14 cellular contexts compared by ENCODE assay signal in genomic region chr7:121192834-121193233, GRCh38.
"Had no signal": no experiment of that assay in that cellular context is flagged by ENCODE, and none has a peak within 500 bp of the region (broad histone marks: within the 10 kb centered on the region; RNA-seq: fewer than 3 reads in every experiment).

No MANE protein-coding gene starts in this region.

- H3K4me3 ChIP-seq: body of pancreas, pancreas, right lobe of liver, thyroid gland had no signal

- H3K4me1 ChIP-seq: body of pancreas, pancreas, right lobe of liver, thyroid gland had no signal

- H3K36me3 Mint-ChIP-seq: activated naive CD4-positive, alpha-beta T cell treated with anti-CD3 and anti-CD28 coated beads, Interleukin-2, amount 50 U/mL, for 72 hours; natural killer cell had no signal

- H3K4me1 Mint-ChIP-seq: activated CD4-positive, alpha-beta T cell treated with anti-CD3 and anti-CD28 coated beads, Interleukin-2, amount 10 ng/mL, durations not matched to agents 7 days and 5 days; natural killer cell had no signal

- H3K9me3 ChIP-seq: body of pancreas, pancreas, right lobe of liver, thyroid gland had no signal

- H3K4me3 Mint-ChIP-seq: activated CD4-positive, alpha-beta T cell treated with anti-CD3 and anti-CD28 coated beads, Interleukin-2, amount 10 ng/mL, durations not matched to agents 7 days and 5 days; activated T-cell treated with anti-CD3 and anti-CD28 coated beads, Interleukin-2, amount 50 U/mL, for 72 hours; natural killer cell had no signal

- DNase-seq: activated CD4-positive, alpha-beta T cell treated with anti-CD3 and anti-CD28 coated beads, Interleukin-2, amount 10 ng/mL, durations not matched to agents 7 days and 5 days; activated CD8-positive, alpha-beta memory T cell treated with anti-CD3 and anti-CD28 coated beads, Interleukin-2, amount 50 U/mL, for 4 hours; activated gamma-delta T cell treated with Interleukin-2 at 50 U/mL for 16 hours; activated T-cell treated with anti-CD3 and anti-CD28 coated beads, Interleukin-2, amount 50 U/mL, for 72 hours; body of pancreas; mesenchymal stem cell; natural killer cell; pancreas; right lobe of liver; stimulated activated CD4-positive, alpha-beta T cell treated with anti-CD3 and anti-CD28 coated beads, Interleukin-4, amount 100 ng/mL, for 4 hours; stimulated activated naive CD4-positive, alpha-beta T cell; thyroid gland had no signal

- H3K36me3 ChIP-seq: pancreas, right lobe of liver, thyroid gland had no signal

- ATAC-seq: activated CD4-positive, CD25-positive, alpha-beta regulatory T cell treated with anti-CD3 and anti-CD28 coated beads, Interleukin-2, amount 50 U/mL, for 24 hours; activated naive CD4-positive, alpha-beta T cell treated with anti-CD3 and anti-CD28 coated beads, Interleukin-2, amount 50 U/mL, for 72 hours; activated T-cell treated with anti-CD3 and anti-CD28 coated beads, Interleukin-2, amount 50 U/mL, for 72 hours; body of pancreas; natural killer cell; pancreas; right lobe of liver had no signal

- FAIRE-seq: pancreas had no signal

- H3K27me3 ChIP-seq: body of pancreas, pancreas, right lobe of liver, thyroid gland had no signal

- H3K9me3 Mint-ChIP-seq: activated CD4-positive, alpha-beta T cell treated with anti-CD3 and anti-CD28 coated beads, Interleukin-2, amount 10 ng/mL, durations not matched to agents 7 days and 5 days; activated naive CD4-positive, alpha-beta T cell treated with anti-CD3 and anti-CD28 coated beads, Interleukin-2, amount 50 U/mL, for 72 hours had no signal

- H3K27me3 Mint-ChIP-seq: activated CD4-positive, alpha-beta T cell treated with anti-CD3 and anti-CD28 coated beads, Interleukin-2, amount 10 ng/mL, durations not matched to agents 7 days and 5 days had no signal

- H3K27ac ChIP-seq: body of pancreas, pancreas, right lobe of liver, thyroid gland had no signal

- H3K27ac Mint-ChIP-seq: activated CD4-positive, alpha-beta T cell treated with anti-CD3 and anti-CD28 coated beads, Interleukin-2, amount 10 ng/mL, durations not matched to agents 7 days and 5 days; activated naive CD4-positive, alpha-beta T cell treated with anti-CD3 and anti-CD28 coated beads, Interleukin-2, amount 50 U/mL, for 72 hours; activated T-cell treated with anti-CD3 and anti-CD28 coated beads, Interleukin-2, amount 50 U/mL, for 72 hours; natural killer cell had no signal
